Comparison of ENCODE assay signal across 34 cellular contexts in genomic region chr7:129265328-129265727, GRCh38.
"Had no signal": no experiment of that assay in that cellular context is flagged by ENCODE, and none has a peak within 500 bp of the region (broad histone marks: within the 10 kb centered on the region; RNA-seq: fewer than 3 reads in every experiment).

No MANE protein-coding gene starts in this region.

- DNase-seq: activated effector memory CD4-positive, alpha-beta T cell treated with anti-CD3 and anti-CD28 coated beads, Interleukin-2, amount 50 U/mL, for 16 hours; activated effector memory CD4-positive, alpha-beta T cell treated with Interleukin-2 at 50 U/mL for 16 hours; activated gamma-delta T cell; activated gamma-delta T cell treated with Interleukin-2 at 50 U/mL for 16 hours; activated naive CD4-positive, alpha-beta T cell; activated naive CD4-positive, alpha-beta T cell treated with anti-CD3 and anti-CD28 coated beads for 36 hours; activated naive CD4-positive, alpha-beta T cell treated with anti-CD3 and anti-CD28 coated beads, Interleukin-2, amount 10 ng/mL, durations not matched to agents 7 days and 5 days; activated naive CD4-positive, alpha-beta T cell treated with anti-CD3 and anti-CD28 coated beads, Interleukin-2, amount 50 U/mL, for 16 hours; activated naive CD4-positive, alpha-beta T cell treated with Interleukin-2 at 50 U/mL for 16 hours; activated naive CD8-positive, alpha-beta T cell treated with anti-CD3 and anti-CD28 coated beads for 36 hours; activated naive CD8-positive, alpha-beta T cell treated with anti-CD3 and anti-CD28 coated beads, Interleukin-2, amount 10 ng/mL, durations not matched to agents 7 days and 5 days; activated naive CD8-positive, alpha-beta T cell treated with anti-CD3 and anti-CD28 coated beads, Interleukin-2, amount 50 U/mL, for 24 hours; activated T-cell treated with anti-CD3 and anti-CD28 coated beads, Interleukin-2, amount 50 U/mL, for 1 hour; activated T-cell treated with anti-CD3 and anti-CD28 coated beads, Interleukin-2, amount 50 U/mL, for 24 hours; activated T-cell treated with anti-CD3 and anti-CD28 coated beads, Interleukin-2, amount 50 U/mL, for 4 hours; activated T-cell treated with anti-CD3 and anti-CD28 coated beads, Interleukin-2, amount 50 U/mL, for 48 hours; activated T-cell treated with anti-CD3 and anti-CD28 coated beads, Interleukin-2, amount 50 U/mL, for 72 hours; adrenal gland; amniotic stem cell; amygdala; anterior cingulate cortex; aorta; body of pancreas; brain microvascular endothelial cell; caudate nucleus; central memory CD4-positive, alpha-beta T cell; cerebellar nuclear complex had no signal

- H3K4me1 ChIP-seq: adrenal gland, ascending aorta, body of pancreas, breast epithelium had no signal

- H3K27ac ChIP-seq: adrenal gland, ascending aorta, body of pancreas, brain microvascular endothelial cell, breast epithelium, cardiac muscle cell had no signal

- H3K36me3 ChIP-seq: adrenal gland, ascending aorta, brain microvascular endothelial cell, breast epithelium, cardiac muscle cell had no signal

- FAIRE-seq: astrocyte, bronchial epithelial cell had no signal

- H3K9me3 ChIP-seq: adrenal gland, ascending aorta, body of pancreas, breast epithelium had no signal

- H3K27me3 ChIP-seq: adrenal gland, ascending aorta, body of pancreas, brain microvascular endothelial cell, breast epithelium, cardiac muscle cell had no signal

- ATAC-seq: activated naive CD4-positive, alpha-beta T cell treated with anti-CD3 and anti-CD28 coated beads, Interleukin-2, amount 50 U/mL, for 72 hours; activated naive CD8-positive, alpha-beta T cell treated with anti-CD3 and anti-CD28 coated beads, Interleukin-2, amount 50 U/mL, for 24 hours; activated T-cell treated with anti-CD3 and anti-CD28 coated beads, Interleukin-2, amount 50 U/mL, for 4 hours; activated T-cell treated with anti-CD3 and anti-CD28 coated beads, Interleukin-2, amount 50 U/mL, for 72 hours; activated T-helper 17 cell treated with anti-CD3 and anti-CD28 coated beads, Interleukin-2, amount 50 U/mL, for 72 hours; body of pancreas had no signal

- H3K4me3 ChIP-seq: adrenal gland, ascending aorta, body of pancreas, breast epithelium, cardiac muscle cell had no signal
